9 cellular contexts compared by ENCODE assay signal in the genomic region with DNA sequence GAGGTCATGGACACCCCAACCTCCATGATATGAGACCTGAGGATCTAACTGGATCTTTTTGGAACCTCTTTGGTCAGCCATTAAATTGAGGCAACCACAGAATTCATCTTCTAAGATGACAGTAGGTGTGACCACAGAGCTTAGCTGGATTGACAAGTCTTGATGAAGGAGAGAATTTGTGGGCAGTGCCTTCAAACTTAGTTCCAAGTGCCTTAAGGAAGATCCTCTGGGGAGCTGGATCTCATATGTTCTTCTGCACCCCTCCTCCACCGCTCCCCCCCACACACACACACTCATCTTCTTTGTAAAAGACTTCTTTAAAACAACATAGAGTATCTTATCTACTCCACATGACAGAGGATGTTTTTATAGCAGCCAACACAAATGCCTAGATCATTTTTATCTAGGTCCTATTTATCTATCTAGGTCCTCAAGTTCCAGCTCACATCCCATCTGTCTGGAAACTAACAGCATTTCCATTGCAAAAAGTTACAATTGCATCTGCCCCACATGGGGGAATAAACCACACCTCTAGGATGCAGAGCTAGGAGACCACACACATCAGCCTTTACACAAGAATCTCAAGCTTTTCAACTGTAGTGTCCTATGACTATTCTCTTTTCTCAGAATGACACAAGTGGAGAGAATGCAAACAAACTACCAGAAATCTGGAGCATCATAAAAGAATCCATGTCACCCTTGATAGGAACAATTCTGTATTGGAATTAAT. TPM values are rescaled to one million over a fixed set of nuclear protein-coding genes. Genes with fewer than 3 reads are reported as not detected.
DNase-seq lines count a peak whose midpoint lies in the region; ATAC-seq and TF ChIP-seq lines count a peak whose summit lies in the region.
"Had no signal": no experiment of that assay in that cellular context is flagged by ENCODE, and none has a peak within 500 bp of the region (broad histone marks: within the 10 kb centered on the region; RNA-seq: fewer than 3 reads in every experiment).

No MANE protein-coding gene starts in this region.

- peak; percentile 23 for DNase-seq in osteoblast (ENCODE audit: insufficient read length, low spot score, missing footprints)
- no peak for DNase-seq in NCI-H524 (lab: John Stamatoyannopoulos, UW)
- DNase-seq in D341Med (ENCODE audit: low spot score): no peak
- DNase-seq in NCI-H2029 treated with DMSO at 0.1 percent for 48 hours (lab: John Stamatoyannopoulos, UW): no peak
- DNase-seq in posterior vena cava (ENCODE audit: low spot score): no peak
- DNase-seq: dorsolateral prefrontal cortex had no signal

- peak overlapping the region; percentile 89 for H3K27ac ChIP-seq in osteoblast (ENCODE audit: low read depth, low read length)

- intact Hi-C loops in posterior vena cava (cut with DNase I): no loop called here

- H3K9me3 Mint-ChIP-seq in activated T-helper 17 cell treated with anti-CD3 and anti-CD28 coated beads, Interleukin-2, amount 50 U/mL, for 72 hours: no peaks in the 10 kb centered on the region

- peak overlapping the region; percentile 52 for H3K4me2 ChIP-seq in osteoblast (ENCODE audit: insufficient read depth, low read length)

- peaks cover 2% of the 10 kb centered on the region for H3K27me3 Mint-ChIP-seq in activated T-helper 17 cell treated with anti-CD3 and anti-CD28 coated beads, Interleukin-2, amount 50 U/mL, for 72 hours

- H3K4me1 Mint-ChIP-seq in activated T-helper 17 cell treated with anti-CD3 and anti-CD28 coated beads, Interleukin-2, amount 50 U/mL, for 72 hours: peaks cover 9% of the 10 kb centered on the region

- H3K36me3 ChIP-seq in osteoblast (ENCODE audit: insufficient read depth, low read length): peaks cover 5% of the 10 kb centered on the region

- no peaks in the 10 kb centered on the region for H3K36me3 Mint-ChIP-seq in activated T-helper 17 cell treated with anti-CD3 and anti-CD28 coated beads, Interleukin-2, amount 50 U/mL, for 72 hours (ENCODE audit: low read depth)

- no peaks in the 10 kb centered on the region for H3K9me3 ChIP-seq in osteoblast (ENCODE audit: low read depth, low read length)

- H3K4me3 ChIP-seq in osteoblast (ENCODE audit: insufficient read depth, low read length): peak overlapping the region; percentile 7
- H3K4me3 ChIP-seq: dorsolateral prefrontal cortex had no signal

- H3K4me1 ChIP-seq in osteoblast (ENCODE audit: insufficient read depth, low read length): peaks cover 72% of the 10 kb centered on the region

- H3K4me3 Mint-ChIP-seq in activated T-helper 17 cell treated with anti-CD3 and anti-CD28 coated beads, Interleukin-2, amount 50 U/mL, for 72 hours: no peak overlapping the region

- no peak for TF ChIP-seq CTCF in osteoblast (IDR thresholded peaks at IDR 0.05; ENCODE audit: extremely low read depth, low read depth, low read length)

- peaks cover 42% of the 10 kb centered on the region for H4K20me1 ChIP-seq in osteoblast (ENCODE audit: insufficient read depth, low read length)

- H3K27ac Mint-ChIP-seq in activated T-helper 17 cell treated with anti-CD3 and anti-CD28 coated beads, Interleukin-2, amount 50 U/mL, for 72 hours: peak overlapping the region; percentile 81

- H3K79me2 ChIP-seq in osteoblast (ENCODE audit: insufficient read depth, low read length): peaks cover 84% of the 10 kb centered on the region

- H2AFZ ChIP-seq in osteoblast (ENCODE audit: low read length): no peak overlapping the region

- H3K27me3 ChIP-seq in osteoblast (ENCODE audit: insufficient read depth, low read length): no peaks in the 10 kb centered on the region
- H3K27me3 ChIP-seq: dorsolateral prefrontal cortex had no signal

- ATAC-seq in GM18870 (IDR thresholded peaks at IDR 0.05; ENCODE audit: unreplicated experiment) (peak; percentile 75), HG02870 (IDR thresholded peaks at IDR 0.05; ENCODE audit: unreplicated experiment) (peak; percentile 68)
- peak; percentile 87 for ATAC-seq in activated T-helper 17 cell treated with anti-CD3 and anti-CD28 coated beads, Interleukin-2, amount 50 U/mL, for 72 hours (replicated peaks)

RNA-seq across cellular contexts. Expression of a gene that starts 37.4 kb away (rescaled TPM):
- total RNA-seq in activated T-helper 17 cell treated with anti-CD3 and anti-CD28 coated beads, Interleukin-2, amount 50 U/mL, for 72 hours: 1 to 10 TPM; 1.8 to 2.8 TPM
- total RNA-seq in osteoblast (79.3 and 84.7 TPM in 2 replicates), posterior vena cava (100 to 1,000 TPM; 177 to 201 TPM)

Comparison
In these comparisons a context has a peak if more than half of its experiments do, and no peak if none do; other contexts are left out.
1. RNA of a gene that starts 37.4 kb away (total RNA-seq): 177 to 201 TPM in posterior vena cava and 79.3 to 84.7 TPM in osteoblast; 1.8 to 2.8 TPM in activated T-helper 17 cell treated with anti-CD3 and anti-CD28 coated beads, Interleukin-2, amount 50 U/mL, for 72 hours; every median in the first group is over 10 times any median in the second.
2. Peak in every context shown above with its lines, with median percentiles within 50 percentile points of each other: ATAC-seq.